In genomic region chr10:49001402-49001801, GRCh38 we compare ENCODE assay signal across 13 cellular contexts.
DNase-seq lines count a peak whose midpoint lies in the region; ATAC-seq and TF ChIP-seq lines count a peak whose summit lies in the region.
"Had no signal": no experiment of that assay in that cellular context is flagged by ENCODE, and none has a peak within 500 bp of the region (broad histone marks: within the 10 kb centered on the region; RNA-seq: fewer than 3 reads in every experiment).

No MANE protein-coding gene starts in this region.

- TF ChIP-seq CTCF in RWPE1 (conservative IDR thresholded peaks at IDR 0.05; ENCODE audit: low read depth): no peak
- peak; percentile 16 for TF ChIP-seq CTCF in retinal pigment epithelial cell (conservative IDR thresholded peaks at IDR 0.05; ENCODE audit: low read depth, low read length)

- H3K27ac ChIP-seq in RWPE1 (no peak overlapping the region), right cardiac atrium (ENCODE audit: low read length) (no peak overlapping the region)
- H3K27ac ChIP-seq: epithelial cell of prostate had no signal

- CTCF ChIA-PET in RWPE1 (lab: Yijun Ruan, JAX): interaction anchor here (0.6 to 1.1 kb wide), 2 partner anchors 15 to 160 kb away, joined by 3 read pairs; no protein-coding TSS in a partner anchor

- intact Hi-C loops in right cardiac atrium (cut with DNase I): loop anchor here in 2 of 4 donors (10.0 kb wide), 1 partner anchor 113 kb away; the partner anchor contains the start of gene VSTM4 (in 2 of the 2)

- H3K4me3 ChIP-seq in right cardiac atrium (ENCODE audit: low read length): no peak overlapping the region
- H3K4me3 ChIP-seq in retinal pigment epithelial cell (ENCODE audit: low read length): no peak overlapping the region

- POLR2A ChIA-PET in RWPE1 (lab: Yijun Ruan, JAX; ENCODE audit: low non-redundant PET): no interaction called here

- DNase-seq in HT-29 (ENCODE audit: low spot score) (peak; percentile 10), RWPE1 (ENCODE audit: low spot score) (peak; percentile 13), right cardiac atrium (peak in 1 of 3 donors; percentile 66), retinal pigment epithelial cell (ENCODE audit: low read depth) (no peak), cerebellar nuclear complex (lab: John Stamatoyannopoulos, UW) (no peak), NCI-H1417 treated with DMSO at 0.1 percent for 48 hours (lab: John Stamatoyannopoulos, UW) (no peak), HPDE6-E6E7 (ENCODE audit: extremely low spot score) (no peak)
- DNase-seq: activated CD4-positive, CD25-positive, alpha-beta regulatory T cell treated with anti-CD3 and anti-CD28 coated beads, Interleukin-2, amount 50 U/mL, for 72 hours; COR-L47; Kasumi-1; NCI-H510A treated with DMSO at 0.1 percent for 48 hours had no signal

- no peaks in the 10 kb centered on the region for H3K9me3 ChIP-seq in right cardiac atrium (ENCODE audit: control insufficient read depth, low read length)

- 62% methylated on average over 9 of the region's 9 CpGs for WGBS in right cardiac atrium

- no peaks in the 10 kb centered on the region for H3K27me3 ChIP-seq in right cardiac atrium (ENCODE audit: control insufficient read depth, insufficient read depth)

- no peaks in the 10 kb centered on the region for H3K4me1 ChIP-seq in right cardiac atrium (ENCODE audit: control insufficient read depth, insufficient read depth, low read length)

- ATAC-seq in right cardiac atrium: peak; percentile 71 to 86
- ATAC-seq in GM19328 (IDR thresholded peaks at IDR 0.05; ENCODE audit: unreplicated experiment): no peak

Comparison
In these comparisons a context has a peak if more than half of its experiments do, and no peak if none do; other contexts are left out.
1. DNase-seq: peak in HT-29 (single experiment) and RWPE1 (single experiment); none in retinal pigment epithelial cell (single experiment), cerebellar nuclear complex (0 of 2), NCI-H1417 treated with DMSO at 0.1 percent for 48 hours (single experiment) and HPDE6-E6E7 (single experiment).